Comparison of ENCODE assay signal across 17 cellular contexts in the genomic region with DNA sequence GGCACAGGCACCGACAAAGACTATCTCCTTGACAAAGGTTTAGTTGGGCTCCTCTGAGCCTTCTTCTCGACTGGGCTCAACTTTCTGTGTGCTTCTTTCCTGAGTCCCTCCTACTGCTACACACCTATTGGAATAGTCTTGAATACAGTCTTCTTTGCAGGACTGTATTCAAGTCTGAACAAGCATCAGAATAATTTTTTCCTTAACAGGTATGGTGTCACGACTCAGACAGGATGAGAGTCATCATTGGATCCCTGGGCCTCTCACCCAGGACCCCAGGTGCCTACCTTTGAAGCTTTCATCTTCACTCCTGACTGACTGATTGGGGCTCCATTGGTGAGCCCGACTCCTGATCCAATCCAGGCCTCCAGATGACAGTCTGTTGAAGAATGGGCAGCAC.
DNase-seq lines count a peak whose midpoint lies in the region; ATAC-seq, FAIRE-seq and TF ChIP-seq lines count a peak whose summit lies in the region.
"Had no signal": no experiment of that assay in that cellular context is flagged by ENCODE, and none has a peak within 500 bp of the region (broad histone marks: within the 10 kb centered on the region; RNA-seq: fewer than 3 reads in every experiment).

No MANE protein-coding gene starts in this region.

- 9% methylated on average over 4 of the region's 4 CpGs for WGBS in K562 (ENCODE audit: insufficient coverage, low coverage, missing lambda C conversion rate)

- no peaks in the 10 kb centered on the region for H3K36me3 Mint-ChIP-seq in GM23338 (ENCODE audit: low read depth)
- H3K36me3 Mint-ChIP-seq: CD4-positive, CD25-positive, alpha-beta regulatory T cell had no signal

- H3K27me3 ChIP-seq in GM23338 (ENCODE audit: insufficient read depth) (no peaks in the 10 kb centered on the region), K562 (ENCODE audit: control insufficient read depth in 2 of 2, insufficient read depth in 2 of 2, low read length in 2 of 2) (peaks cover 3 to 13% of the 10 kb centered on the region in 2 experiments; a peak in 3 of 5 replicates), foreskin keratinocyte (no peaks in the 10 kb centered on the region)
- H3K27me3 ChIP-seq: BLaER1 had no signal

- in situ Hi-C loops in K562 (cut with MboI) = no loop called here

- TF ChIP-seq CTCF in C4-2B (conservative IDR thresholded peaks at IDR 0.05) (no peak), GM23338 (conservative IDR thresholded peaks at IDR 0.05; ENCODE audit: low read depth in 2 of 2) (no peak), K562 (IDR thresholded peaks at IDR 0.05 in 2 of 3, conservative IDR thresholded peaks at IDR 0.05 in 1 of 3; ENCODE audit: insufficient read depth in 2 of 3, low read depth in 1 of 3, low read length in 3 of 3) (no peak), foreskin keratinocyte (conservative IDR thresholded peaks at IDR 0.05) (no peak)

- H3K4me1 Mint-ChIP-seq in GM23338 = 0 out of 3 replicates have a peak, but pooled peaks cover 2% of the 10 kb centered on the region

- no peaks in the 10 kb centered on the region for H3K36me3 ChIP-seq in GM23338 (ENCODE audit: insufficient read depth)
- H3K36me3 ChIP-seq in K562 (ENCODE audit: control insufficient read depth, insufficient read depth, low read length) = no peaks in the 10 kb centered on the region
- H3K36me3 ChIP-seq: BLaER1 had no signal

- no peaks in the 10 kb centered on the region for H3K9me3 ChIP-seq in K562 (replicated peaks; ENCODE audit: control insufficient read depth, insufficient read depth, low read depth, low read length)
- H3K9me3 ChIP-seq: BLaER1 had no signal

- H3K4me1 ChIP-seq in GM23338 (ENCODE audit: insufficient read depth) = no peaks in the 10 kb centered on the region
- no peaks in the 10 kb centered on the region for H3K4me1 ChIP-seq in K562 (replicated peaks in 1 of 2; ENCODE audit: control insufficient read depth in 2 of 2, insufficient read depth in 2 of 2, low read length in 2 of 2)
- peaks cover 19% of the 10 kb centered on the region for H3K4me1 ChIP-seq in foreskin keratinocyte

- no peak overlapping the region for H3K27ac Mint-ChIP-seq in GM23338
- H3K27ac Mint-ChIP-seq: CD4-positive, CD25-positive, alpha-beta regulatory T cell had no signal

- H3K27ac ChIP-seq in C4-2B (peak overlapping the region; percentile 31; the same call in 1 of the 2 replicates), GM23338 (ENCODE audit: low read depth) (no peak overlapping the region), K562 (ENCODE audit: extremely low read depth, low read depth, low read length) (no peak overlapping the region), foreskin keratinocyte (peak overlapping the region; percentile 12)
- H3K27ac ChIP-seq: BLaER1, HL-60 had no signal

- H3K4me3 ChIP-seq in GM23338 (no peak overlapping the region), K562 (no peak overlapping the region)
- H3K4me3 ChIP-seq: BLaER1 had no signal

- H3K9ac ChIP-seq in K562 (ENCODE audit: insufficient read depth in 1 of 2, low read depth in 2 of 2, low read length in 2 of 2) = no peak overlapping the region
- H3K9ac ChIP-seq: BLaER1 had no signal

- H4K20me1 ChIP-seq in GM23338 (replicated peaks; ENCODE audit: insufficient read depth) (no peaks in the 10 kb centered on the region; the same call in 1 of the 2 replicates), K562 (replicated peaks; ENCODE audit: control insufficient read depth, insufficient read depth, low read length) (no peaks in the 10 kb centered on the region)
- H4K20me1 ChIP-seq: BLaER1 had no signal

- no peak for TF ChIP-seq EP300 in K562 (IDR thresholded peaks at IDR 0.05; ENCODE audit: low read length)

- CTCF ChIA-PET in K562 (lab: Yijun Ruan, JAX; ENCODE audit: low intra/inter-chr PET ratio) = no interaction called here

- no peak for DNase-seq in GM23338 (ENCODE audit: low spot score)
- no peak for DNase-seq in K562 (ENCODE audit: extremely low read depth in 1 of 4, low spot score in 3 of 4)
- peak; percentile 54 to 82 for DNase-seq in foreskin keratinocyte
- no peak for DNase-seq in head of caudate nucleus
- no peak for DNase-seq in NCI-H187 (lab: John Stamatoyannopoulos, UW)
- DNase-seq in GM19239 (ENCODE audit: insufficient read length, low spot score) = no peak
- no peak for DNase-seq in OCI-M1 (lab: John Stamatoyannopoulos, UW)
- DNase-seq: 8988T; AML-193; CD4-positive, CD25-positive, alpha-beta regulatory T cell; DMS53; GF-D8 had no signal

- FAIRE-seq in K562 (lab: Jason Lieb, UNC) (peak; percentile 56), GM19239 (lab: Jason Lieb, UNC) (no peak)
- FAIRE-seq: GM12891 had no signal

- H3K4me3 Mint-ChIP-seq in GM23338 = no peak overlapping the region
- H3K4me3 Mint-ChIP-seq: CD4-positive, CD25-positive, alpha-beta regulatory T cell had no signal

- no TSS peak for BruUV-seq in K562 (replicated peaks; lab: Mats Ljungman, UMichigan)

- ATAC-seq in GM23338 (no peak), K562 (no peak), foreskin keratinocyte (peak; percentile 79)
- ATAC-seq: HCT116 had no signal

- peaks cover 2% of the 10 kb centered on the region for H3K27me3 Mint-ChIP-seq in GM23338 (ENCODE audit: insufficient read depth, low read depth, poor library complexity)

- TF ChIP-seq POLR2A in K562 (conservative IDR thresholded peaks at IDR 0.05) = no peak

- H3K79me2 ChIP-seq in GM23338 (replicated peaks; ENCODE audit: insufficient read depth) (no peaks in the 10 kb centered on the region), K562 (ENCODE audit: control insufficient read depth, insufficient read depth, low read length) (no peaks in the 10 kb centered on the region)

- H3F3A ChIP-seq in GM23338 (replicated peaks; ENCODE audit: low read depth) = no peaks in the 10 kb centered on the region

- no peak for TF ChIP-seq RAD21 in K562 (CRISPR knock-in tag; conservative IDR thresholded peaks at IDR 0.05 in 1 of 2, IDR thresholded peaks at IDR 0.05 in 1 of 2)

- H3K9me2 ChIP-seq in GM23338 (ENCODE audit: insufficient read depth) = no peaks in the 10 kb centered on the region

- POLR2A ChIA-PET in K562 (lab: Yijun Ruan, JAX) = no interaction called here

- H3K9me3 Mint-ChIP-seq in GM23338 = no peaks in the 10 kb centered on the region

- intact Hi-C loops in K562 (cut with micrococcal nuclease) = no loop called here
- intact Hi-C loops in head of caudate nucleus (cut with DNase I) = no loop called here

- H2AFZ ChIP-seq in GM23338 (0 out of 2 replicates have a peak overlapping the region, but pooled peaks have one; percentile 14), K562 (ENCODE audit: low read depth, low read length) (no peak overlapping the region)

- H3K4me2 ChIP-seq in GM23338 = no peak overlapping the region
- H3K4me2 ChIP-seq in K562 (ENCODE audit: insufficient read depth, low read length) = no peak overlapping the region
- H3K4me2 ChIP-seq: BLaER1 had no signal

- no peaks in the 10 kb centered on the region for H3K9me1 ChIP-seq in K562 (ENCODE audit: control insufficient read depth, insufficient read depth, low read length)

TF ChIP-seq in GM23338, 12 proteins besides CTCF, POLR2A, EP300 and RAD21:
- TF ChIP-seq ETS1 (IDR thresholded peaks at IDR 0.05) (no peak), CREB1 (CRISPR knock-in tag; IDR thresholded peaks at IDR 0.05; ENCODE audit: low read depth) (no peak)

TF ChIP-seq in K562, 482 proteins besides CTCF, POLR2A, EP300 and RAD21:
- TF ChIP-seq OTX1 (CRISPR knock-in tag; IDR thresholded peaks at IDR 0.05) = no peak
- no peak for TF ChIP-seq YY1 (IDR thresholded peaks at IDR 0.05; ENCODE audit: borderline replicate concordance in 1 of 3, control insufficient read depth in 1 of 3, extremely low read depth in 1 of 3, insufficient read depth in 3 of 3, insufficient read length in 1 of 3, insufficient replicate concordance in 2 of 3, low read depth in 1 of 3, low read length in 2 of 3)
- TF ChIP-seq SRSF7 (optimal IDR thresholded peaks at IDR 0.05; ENCODE audit: low read depth, low read length) = no peak
- TF ChIP-seq BCLAF1 (IDR thresholded peaks at IDR 0.05; ENCODE audit: borderline replicate concordance in 1 of 2, control insufficient read depth in 1 of 2, low read depth in 2 of 2, low read length in 1 of 2) = no peak
- TF ChIP-seq ZNF232 (CRISPR knock-in tag; IDR thresholded peaks at IDR 0.05) = no peak

Comparison
In these comparisons a context has a peak if more than half of its experiments do, and no peak if none do; other contexts are left out.
1. H3K27ac ChIP-seq: peak in C4-2B (single experiment) and foreskin keratinocyte (single experiment); none in GM23338 (single experiment) and K562 (single experiment).
2. DNase-seq: peak in foreskin keratinocyte (2 of 2); none in GM23338 (single experiment), K562 (0 of 4), head of caudate nucleus (0 of 42), NCI-H187 (0 of 2), GM19239 (single experiment) and OCI-M1 (single experiment).